Comparison of ENCODE assay signal across 35 cellular contexts in the genomic region with DNA sequence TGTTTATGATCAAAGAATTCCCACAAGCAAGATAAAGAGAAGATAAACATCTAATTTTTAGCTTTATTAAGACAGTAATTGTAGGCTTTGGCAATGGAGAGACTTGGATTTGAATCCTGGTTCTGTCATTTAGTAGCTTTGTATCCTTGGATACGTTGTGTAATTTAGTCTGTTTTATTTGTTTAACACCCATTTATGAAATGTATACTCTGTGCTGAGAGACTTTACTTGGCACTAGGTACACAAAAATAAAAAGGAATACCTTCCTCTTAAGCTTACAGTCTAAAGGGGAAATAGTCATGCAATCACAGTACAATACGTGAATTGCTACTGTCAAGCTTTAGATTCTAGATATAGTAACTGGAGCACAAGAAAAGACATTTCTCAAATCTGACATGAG. TPM values are rescaled to one million over a fixed set of nuclear protein-coding genes. Genes with fewer than 3 reads are reported as not detected.
A peak's percentile ranks its signal among the peaks of the same experiment; 100 is the strongest.
DNase-seq lines count a peak whose midpoint lies in the region; ATAC-seq, FAIRE-seq and TF ChIP-seq lines count a peak whose summit lies in the region.
"Had no signal": no experiment of that assay in that cellular context is flagged by ENCODE, and none has a peak within 500 bp of the region (broad histone marks: within the 10 kb centered on the region; RNA-seq: fewer than 3 reads in every experiment).

No MANE protein-coding gene starts in this region.

- peaks cover 8% of the 10 kb centered on the region for H3K36me3 ChIP-seq in mucosa of descending colon (ENCODE audit: low read depth)
- H3K36me3 ChIP-seq in kidney (ENCODE audit: control insufficient read depth in 1 of 2, insufficient read depth in 2 of 2, low read length in 2 of 2) = peaks cover 12 to 24% of the 10 kb centered on the region in 2 donors
- H3K36me3 ChIP-seq: ovary had no signal

- no peaks in the 10 kb centered on the region for H3K9me3 ChIP-seq in mucosa of descending colon
- H3K9me3 ChIP-seq in kidney (ENCODE audit: control insufficient read depth in 1 of 2, low read length in 2 of 2) = no peaks in the 10 kb centered on the region
- H3K9me3 ChIP-seq: ovary, right atrium auricular region, spleen, suprapubic skin had no signal

- DNase-seq in NCI-H510A treated with DMSO at 0.1 percent for 48 hours (lab: John Stamatoyannopoulos, UW) = peak; percentile 41
- DNase-seq in NCI-H510A (lab: John Stamatoyannopoulos, UW) = no peak
- DNase-seq in NCI-H146 treated with DMSO at 0.1 percent for 48 hours (lab: John Stamatoyannopoulos, UW; ENCODE audit: unreplicated experiment) = peak; percentile 16
- peak; percentile 74 for DNase-seq in NCI-H774 (lab: John Stamatoyannopoulos, UW)
- no peak for DNase-seq in mucosa of descending colon
- no peak for DNase-seq in kidney
- DNase-seq in dorsolateral prefrontal cortex = no peak
- DNase-seq: activated CD4-positive, alpha-beta T cell treated with anti-CD3 and anti-CD28 coated beads, Interleukin-2, amount 50 U/mL, for 1 hour; anterior cingulate cortex; effector memory CD4-positive, alpha-beta T cell; EL; erythroblast; KBM-7; kidney glomerular epithelial cell; mammary epithelial cell; MM.1S; NCI-H1417 treated with DMSO at 0.1 percent for 48 hours; NCI-H2227 treated with DMSO at 0.1 percent for 48 hours; ovary; SHP77 treated with DMSO at 0.1 percent for 48 hours; spleen; stimulated activated CD4-positive, alpha-beta T cell treated with anti-CD3 and anti-CD28 coated beads, Interleukin-4, amount 100 ng/mL, for 24 hours; T-helper 9 cell had no signal

- no peak for TF ChIP-seq CTCF in mucosa of descending colon (IDR thresholded peaks at IDR 0.05)
- TF ChIP-seq CTCF in kidney (IDR thresholded peaks at IDR 0.05; ENCODE audit: borderline replicate concordance, extremely low read depth, insufficient read depth) = no peak
- no peak for TF ChIP-seq CTCF in dorsolateral prefrontal cortex (IDR thresholded peaks at IDR 0.05 in 54 of 56, conservative IDR thresholded peaks at IDR 0.05 in 2 of 56; ENCODE audit: low read depth in 1 of 56, partially characterized antibody in 56 of 56)

- H3K9ac ChIP-seq in kidney (ENCODE audit: low read length in 2 of 2) = no peak overlapping the region

- no peak for FAIRE-seq in kidney (lab: Jason Lieb, UNC)
- FAIRE-seq: bronchial epithelial cell, GM12878, HTR-8/SVneo had no signal

- no peaks in the 10 kb centered on the region for H3K4me1 ChIP-seq in mucosa of descending colon (ENCODE audit: low read depth)
- H3K4me1 ChIP-seq in kidney (ENCODE audit: control insufficient read depth in 1 of 2, insufficient read depth in 1 of 2, low read depth in 1 of 2, low read length in 2 of 2) = no peaks in the 10 kb centered on the region
- H3K4me1 ChIP-seq: right atrium auricular region, spleen, suprapubic skin had no signal

- intact Hi-C loops in mucosa of descending colon (cut with DNase I, micrococcal nuclease) = no loop called here
- intact Hi-C loops in kidney (cut with DNase I) = no loop called here
- intact Hi-C loops in dorsolateral prefrontal cortex (cut with DNase I) = no loop called here

- no peaks in the 10 kb centered on the region for H3K27me3 ChIP-seq in dorsolateral prefrontal cortex
- H3K27me3 ChIP-seq: ovary, right atrium auricular region, spleen, suprapubic skin had no signal

- H3K4me3 ChIP-seq in mucosa of descending colon (no peak overlapping the region), kidney (ENCODE audit: low read length in 2 of 2) (no peak overlapping the region), dorsolateral prefrontal cortex (no peak overlapping the region)
- H3K4me3 ChIP-seq: GM12878, ovary, right atrium auricular region, spleen, suprapubic skin had no signal

- H3K27ac ChIP-seq in kidney (ENCODE audit: low read depth in 2 of 2, low read length in 2 of 2) (no peak overlapping the region), dorsolateral prefrontal cortex (peak overlapping the region in 3 of 59 donors; percentile 4 to 18 (median 5))
- H3K27ac ChIP-seq: ovary, right atrium auricular region, spleen, suprapubic skin had no signal

- ATAC-seq in mucosa of descending colon (peak; percentile 96), HG03025 (IDR thresholded peaks at IDR 0.05; ENCODE audit: low FRiP score, unreplicated experiment) (no peak)
- ATAC-seq: GM12878; Panc1; stimulated activated memory B cell treated with anti-CD40 and anti-IgM and Interleukin-4, amounts not matched to agents 10 μg/mL and 1 μg/mL and 100 μg/mL, for 72 hours had no signal

RNA-seq across cellular contexts. Expression of a gene that starts 23.8 kb away (rescaled TPM):
- total RNA-seq in mucosa of descending colon (10 to 100 TPM; 46.0 to 51.9 (median 47.0) TPM), kidney (42.6 TPM), dorsolateral prefrontal cortex (10 to 100 TPM; 20.8 to 36.8 (median 28.6) TPM)
- 31.2 TPM for polyA plus RNA-seq in kidney (ENCODE audit: insufficient read depth, low read depth, low replicate concordance)

RNA-seq across cellular contexts. Expression of a gene that starts 34.1 kb away (rescaled TPM):
- total RNA-seq in mucosa of descending colon = not detected
- not detected for total RNA-seq in kidney
- not detected for polyA plus RNA-seq in kidney (ENCODE audit: insufficient read depth, low read depth, low replicate concordance)
- 1 to 10 TPM in 1 of 120 experiments, not detected in 119; 1.4 TPM for total RNA-seq in dorsolateral prefrontal cortex
- total RNA-seq: A172, bronchial epithelial cell, fibroblast of villous mesenchyme, GM12878, mammary epithelial cell, ovary, right atrium auricular region, spleen, suprapubic skin, ureter had no signal
- polyA plus RNA-seq: GM12878, mammary epithelial cell, neural cell, ovary had no signal

RNA-seq across cellular contexts. Expression of a gene that starts 35.2 kb away (rescaled TPM):
- total RNA-seq in mucosa of descending colon (10 to 100 TPM in 1 of 3 donors, 1 to 10 TPM in 2; 3.4 to 11.2 (median 4.8) TPM), kidney (13.8 TPM), dorsolateral prefrontal cortex (100 to 1,000 TPM in 2 of 120 experiments, 10 to 100 TPM in 118; 11.0 to 162 (median 38.4) TPM)
- 16.6 TPM for polyA plus RNA-seq in kidney (ENCODE audit: insufficient read depth, low read depth, low replicate concordance)

Comparison
In these comparisons a context has a peak if more than half of its experiments do, and no peak if none do; other contexts are left out.
1. DNase-seq: peak in NCI-H510A treated with DMSO at 0.1 percent for 48 hours (single experiment), NCI-H146 treated with DMSO at 0.1 percent for 48 hours (single experiment) and NCI-H774 (single experiment); none in NCI-H510A (single experiment), mucosa of descending colon (0 of 3), kidney (single experiment) and dorsolateral prefrontal cortex (0 of 10).